ENCODE assay signal across 12 cellular contexts in genomic region chr3:29183346-29184087, GRCh38.
DNase-seq lines count a peak whose midpoint lies in the region; TF ChIP-seq lines count a peak whose summit lies in the region.
"Had no signal": no experiment of that assay in that cellular context is flagged by ENCODE, and none has a peak within 500 bp of the region (broad histone marks: within the 10 kb centered on the region; RNA-seq: fewer than 3 reads in every experiment).

No MANE protein-coding gene starts in this region.

- no peaks in the 10 kb centered on the region for H3K9me3 ChIP-seq in effector memory CD4-positive, alpha-beta T cell (ENCODE audit: control insufficient read depth, low read length)
- H3K9me3 ChIP-seq: heart left ventricle had no signal

- no peaks in the 10 kb centered on the region for H3K36me3 ChIP-seq in effector memory CD4-positive, alpha-beta T cell (ENCODE audit: control insufficient read depth, insufficient read depth, low read length)
- H3K36me3 ChIP-seq: heart left ventricle had no signal

- H3K27ac ChIP-seq in effector memory CD4-positive, alpha-beta T cell (ENCODE audit: insufficient read depth, low read length, poor library complexity, severe bottlenecking): no peak overlapping the region
- H3K27ac ChIP-seq: SK-N-MC had no signal

- DNase-seq in activated CD4-positive, alpha-beta T cell treated with anti-CD3 and anti-CD28 coated beads, Interleukin-2, amount 50 U/mL, for 48 hours: peak; percentile 10 to 20
- DNase-seq in activated CD4-positive, alpha-beta T cell treated with anti-CD3 and anti-CD28 coated beads, Interleukin-2, amount 10 ng/mL, durations not matched to agents 7 days and 5 days: no peak
- peak; percentile 45 for DNase-seq in dermis blood vessel endothelial cell
- DNase-seq in stimulated activated CD8-positive, alpha-beta memory T cell treated with anti-CD3 and anti-CD28 coated beads, Interleukin-15, amount 100 ng/mL, for 48 hours (ENCODE audit: low read depth in 2 of 2): peak; percentile 16 to 17
- no peak for DNase-seq in effector memory CD4-positive, alpha-beta T cell
- DNase-seq in mesothelial cell of epicardium (ENCODE audit: low spot score in 2 of 2, unreplicated experiment in 2 of 2): no peak
- no peak for DNase-seq in DMS53 treated with DMSO at 0.1 percent for 48 hours (lab: John Stamatoyannopoulos, UW; ENCODE audit: unreplicated experiment)
- DNase-seq: H9, heart left ventricle, NCI-H510A treated with DMSO at 0.1 percent for 48 hours had no signal

- no peak for TF ChIP-seq CTCF in WI38 (IDR thresholded peaks at IDR 0.05; ENCODE audit: low read depth, low read length)
- TF ChIP-seq CTCF in mesothelial cell of epicardium (IDR thresholded peaks at IDR 0.05; ENCODE audit: unreplicated experiment): no peak

- peaks cover 7% of the 10 kb centered on the region for H3K4me1 Mint-ChIP-seq in activated CD4-positive, alpha-beta T cell treated with anti-CD3 and anti-CD28 coated beads, Interleukin-2, amount 10 ng/mL, durations not matched to agents 7 days and 5 days
- peaks cover 26% of the 10 kb centered on the region for H3K4me1 Mint-ChIP-seq in mesothelial cell of epicardium

- no peak overlapping the region for H3K27ac Mint-ChIP-seq in activated CD4-positive, alpha-beta T cell treated with anti-CD3 and anti-CD28 coated beads, Interleukin-2, amount 10 ng/mL, durations not matched to agents 7 days and 5 days
- no peak overlapping the region for H3K27ac Mint-ChIP-seq in mesothelial cell of epicardium
- H3K27ac Mint-ChIP-seq: H9 had no signal

- CTCF ChIA-PET in activated CD4-positive, alpha-beta T cell treated with anti-CD3 and anti-CD28 coated beads, Interleukin-2, amount 10 ng/mL, durations not matched to agents 7 days and 5 days (lab: Charles Lee): no interaction called here

- peaks cover 1% of the 10 kb centered on the region for H3K9me3 Mint-ChIP-seq in activated CD4-positive, alpha-beta T cell treated with anti-CD3 and anti-CD28 coated beads, Interleukin-2, amount 10 ng/mL, durations not matched to agents 7 days and 5 days
- H3K9me3 Mint-ChIP-seq in mesothelial cell of epicardium: peaks cover 14% of the 10 kb centered on the region
- H3K9me3 Mint-ChIP-seq: H9 had no signal

- no peak overlapping the region for H3K4me3 Mint-ChIP-seq in activated CD4-positive, alpha-beta T cell treated with anti-CD3 and anti-CD28 coated beads, Interleukin-2, amount 10 ng/mL, durations not matched to agents 7 days and 5 days
- H3K4me3 Mint-ChIP-seq in mesothelial cell of epicardium: no peak overlapping the region
- H3K4me3 Mint-ChIP-seq: H9 had no signal

- no peaks in the 10 kb centered on the region for H3K27me3 Mint-ChIP-seq in activated CD4-positive, alpha-beta T cell treated with anti-CD3 and anti-CD28 coated beads, Interleukin-2, amount 10 ng/mL, durations not matched to agents 7 days and 5 days
- H3K27me3 Mint-ChIP-seq in mesothelial cell of epicardium (ENCODE audit: low read depth): no peaks in the 10 kb centered on the region

- 0 out of 2 replicates have a peak overlapping the region, but pooled peaks have one; percentile 13 for H3K4me3 ChIP-seq in WI38 (ENCODE audit: low read depth, low read length)
- H3K4me3 ChIP-seq in effector memory CD4-positive, alpha-beta T cell (ENCODE audit: insufficient read depth, low read depth, low read length, poor library complexity, severe bottlenecking): no peak overlapping the region
- H3K4me3 ChIP-seq: heart left ventricle, SK-N-MC had no signal

- POLR2A ChIA-PET in activated CD4-positive, alpha-beta T cell treated with anti-CD3 and anti-CD28 coated beads, Interleukin-2, amount 10 ng/mL, durations not matched to agents 7 days and 5 days (lab: Charles Lee): no interaction called here

- no peaks in the 10 kb centered on the region for H3K36me3 Mint-ChIP-seq in activated CD4-positive, alpha-beta T cell treated with anti-CD3 and anti-CD28 coated beads, Interleukin-2, amount 10 ng/mL, durations not matched to agents 7 days and 5 days (ENCODE audit: low read depth)
- peaks cover 7% of the 10 kb centered on the region for H3K36me3 Mint-ChIP-seq in mesothelial cell of epicardium

- no peaks in the 10 kb centered on the region for H3K4me1 ChIP-seq in effector memory CD4-positive, alpha-beta T cell (ENCODE audit: control insufficient read depth, insufficient read depth, low read length, poor library complexity, severe bottlenecking)

- no peaks in the 10 kb centered on the region for H3K27me3 ChIP-seq in effector memory CD4-positive, alpha-beta T cell (replicated peaks; ENCODE audit: control insufficient read depth, insufficient read depth, low read length, poor library complexity, severe bottlenecking)
- H3K27me3 ChIP-seq: heart left ventricle had no signal

Comparison
In these comparisons a context has a peak if more than half of its experiments do, and no peak if none do; other contexts are left out.
1. DNase-seq: peak in activated CD4-positive, alpha-beta T cell treated with anti-CD3 and anti-CD28 coated beads, Interleukin-2, amount 50 U/mL, for 48 hours (2 of 2), dermis blood vessel endothelial cell (single experiment) and stimulated activated CD8-positive, alpha-beta memory T cell treated with anti-CD3 and anti-CD28 coated beads, Interleukin-15, amount 100 ng/mL, for 48 hours (2 of 2); none in activated CD4-positive, alpha-beta T cell treated with anti-CD3 and anti-CD28 coated beads, Interleukin-2, amount 10 ng/mL, durations not matched to agents 7 days and 5 days (single experiment), effector memory CD4-positive, alpha-beta T cell (0 of 3), mesothelial cell of epicardium (0 of 2) and DMS53 treated with DMSO at 0.1 percent for 48 hours (single experiment).